9 cellular contexts compared by ENCODE assay signal in genomic region chr5:178207183-178207916, GRCh38. TPM values are rescaled to one million over a fixed set of nuclear protein-coding genes. Genes with fewer than 3 reads are reported as not detected.
DNase-seq lines count a peak whose midpoint lies in the region; ATAC-seq, FAIRE-seq and TF ChIP-seq lines count a peak whose summit lies in the region.
"Had no signal": no experiment of that assay in that cellular context is flagged by ENCODE, and none has a peak within 500 bp of the region (broad histone marks: within the 10 kb centered on the region; RNA-seq: fewer than 3 reads in every experiment).

No MANE protein-coding gene starts in this region.

- H4K20me1 ChIP-seq in fibroblast of lung (ENCODE audit: control insufficient read depth, extremely low read depth, insufficient read depth, low read length): peaks cover 16% of the 10 kb centered on the region

- ATAC-seq in HG03439 (IDR thresholded peaks at IDR 0.05; ENCODE audit: unreplicated experiment): no peak
- ATAC-seq in HG03342 (IDR thresholded peaks at IDR 0.05; ENCODE audit: unreplicated experiment): no peak

- peak overlapping the region; percentile 15 for H3K4me2 ChIP-seq in fibroblast of lung (ENCODE audit: extremely low read depth, insufficient read depth, low read length)

- peaks cover 41% of the 10 kb centered on the region for H3K36me3 ChIP-seq in fibroblast of lung (ENCODE audit: control insufficient read depth, insufficient read depth, low read length)
- peaks cover 43% of the 10 kb centered on the region for H3K36me3 ChIP-seq in rectal smooth muscle tissue (ENCODE audit: control insufficient read depth, insufficient read depth, low read length)

- no peak overlapping the region for H3K9ac ChIP-seq in fibroblast of lung (ENCODE audit: insufficient read depth, low read length)
- H3K9ac ChIP-seq in rectal smooth muscle tissue (ENCODE audit: low read length): peak overlapping the region; percentile 25

- DNase-seq in H54 (ENCODE audit: insufficient read length, low spot score): peak; percentile 38
- peak; percentile 61 for DNase-seq in SK-MEL-5 (ENCODE audit: low read depth, low spot score)
- peak; percentile 52 to 84 for DNase-seq in fibroblast of lung (ENCODE audit: low read depth in 2 of 2)
- no peak for DNase-seq in anterior cingulate cortex (lab: John Stamatoyannopoulos, UW)
- no peak for DNase-seq in hippocampal formation (lab: John Stamatoyannopoulos, UW)
- DNase-seq: GOT3 had no signal

- in situ Hi-C loops in SK-MEL-5 (cut with HindIII; ENCODE audit: low pct_unique_long_range_greater_than_20kb, low sequenced_read_pairs): no loop called here

- TF ChIP-seq POLR2A in H54 (IDR thresholded peaks at IDR 0.05; ENCODE audit: low read depth, low read length): no peak

- H3K79me2 ChIP-seq in fibroblast of lung (ENCODE audit: control insufficient read depth, insufficient read depth, low read length): peaks cover 55% of the 10 kb centered on the region

- no peak for FAIRE-seq in H54 (lab: Jason Lieb, UNC)

- no peaks in the 10 kb centered on the region for H3K27me3 ChIP-seq in fibroblast of lung (ENCODE audit: control insufficient read depth, insufficient read depth, low read length)
- no peaks in the 10 kb centered on the region for H3K27me3 ChIP-seq in rectal smooth muscle tissue (ENCODE audit: control insufficient read depth, insufficient read depth, low read length)

- H3K4me1 ChIP-seq in fibroblast of lung (ENCODE audit: control insufficient read depth, extremely low read depth, insufficient read depth, low read length) (peaks cover 15% of the 10 kb centered on the region), rectal smooth muscle tissue (ENCODE audit: control insufficient read depth, insufficient read depth, low read length) (peaks cover 8% of the 10 kb centered on the region)

- H3K4me3 ChIP-seq in fibroblast of lung (replicated peaks in 1 of 4; ENCODE audit: control extremely low read depth in 1 of 4, insufficient read depth in 1 of 4, low read depth in 3 of 4, low read length in 4 of 4) (peak overlapping the region in 1 of 4 experiments; percentile 20), rectal smooth muscle tissue (ENCODE audit: low read length) (peak overlapping the region; percentile 24)

- no peaks in the 10 kb centered on the region for H3K9me3 ChIP-seq in fibroblast of lung (ENCODE audit: control insufficient read depth, insufficient read depth, low read depth, low read length)

- TF ChIP-seq CTCF in fibroblast of lung (conservative IDR thresholded peaks at IDR 0.05 in 1 of 2, IDR thresholded peaks at IDR 0.05 in 1 of 2; ENCODE audit: low read depth in 1 of 2, low read length in 2 of 2): no peak

- no peak overlapping the region for H2AFZ ChIP-seq in fibroblast of lung (ENCODE audit: low read length)

- H3K27ac ChIP-seq in fibroblast of lung (ENCODE audit: insufficient read depth, low read length): peak overlapping the region; percentile 24
- H3K27ac ChIP-seq in rectal smooth muscle tissue (ENCODE audit: low read depth, low read length): no peak overlapping the region

RNA-seq across cellular contexts. Expression of gene HNRNPAB, which starts 3.0 kb away (rescaled TPM):
- total RNA-seq in SK-MEL-5 (2014; rRNA removed; shearing (Covaris generic)): 42.2 and 52.1 TPM in 2 replicates
- polyA plus RNA-seq in SK-MEL-5 (2015; cell fraction: cytosol; rRNA removed): 170 and 202 TPM in 2 replicates
- 85.7 and 92.2 TPM in 2 replicates for polyA plus RNA-seq in SK-MEL-5 (2015; cell fraction: nucleus; rRNA removed)
- 23.1 and 30.8 TPM in 2 replicates for total RNA-seq in fibroblast of lung
- polyA plus RNA-seq in fibroblast of lung: 106 and 173 TPM in 2 replicates
- 114 and 189 TPM in 2 replicates for polyA plus RNA-seq in fibroblast of lung (2012)
- polyA minus RNA-seq in fibroblast of lung (ENCODE audit: low replicate concordance): 24.5 and 40.5 TPM in 2 replicates

RNA-seq across cellular contexts. Expression of gene GMCL2, which starts 20.2 kb away (rescaled TPM):
- total RNA-seq in SK-MEL-5 (2014; rRNA removed; shearing (Covaris generic)): not detected in 2 replicates
- not detected in 2 replicates for polyA plus RNA-seq in SK-MEL-5 (2015; cell fraction: cytosol; rRNA removed)
- not detected in 2 replicates for polyA plus RNA-seq in SK-MEL-5 (2015; cell fraction: nucleus; rRNA removed)
- under 0.01 TPM in 2 replicates for total RNA-seq in fibroblast of lung
- not detected in 2 replicates for polyA plus RNA-seq in fibroblast of lung
- not detected in 2 replicates for polyA plus RNA-seq in fibroblast of lung (2012)
- not detected in 2 replicates for polyA minus RNA-seq in fibroblast of lung (ENCODE audit: low replicate concordance)

RNA-seq across cellular contexts. Expression of gene PHYKPL, which starts 25.3 kb away (rescaled TPM):
- 7.7 and 13.0 TPM in 2 replicates for total RNA-seq in SK-MEL-5 (2014; rRNA removed; shearing (Covaris generic))
- polyA plus RNA-seq in SK-MEL-5 (2015; cell fraction: cytosol; rRNA removed): 10.0 and 11.2 TPM in 2 replicates
- 108 and 124 TPM in 2 replicates for polyA plus RNA-seq in SK-MEL-5 (2015; cell fraction: nucleus; rRNA removed)
- 28.8 and 44.8 TPM in 2 replicates for total RNA-seq in fibroblast of lung
- polyA plus RNA-seq in fibroblast of lung: 15.9 and 18.1 TPM in 2 replicates
- polyA plus RNA-seq in fibroblast of lung (2012): 16.3 and 17.5 TPM in 2 replicates
- 31.6 and 39.2 TPM in 2 replicates for polyA minus RNA-seq in fibroblast of lung (ENCODE audit: low replicate concordance)

RNA-seq across cellular contexts. Expression of gene NHP2, which starts 53.7 kb away (rescaled TPM):
- 253 and 272 TPM in 2 replicates for total RNA-seq in SK-MEL-5 (2014; rRNA removed; shearing (Covaris generic))
- 266 and 402 TPM in 2 replicates for polyA plus RNA-seq in SK-MEL-5 (2015; cell fraction: cytosol; rRNA removed)
- 35.5 and 54.8 TPM in 2 replicates for polyA plus RNA-seq in SK-MEL-5 (2015; cell fraction: nucleus; rRNA removed)
- total RNA-seq in fibroblast of lung: 85.7 and 91.4 TPM in 2 replicates
- 78.3 and 133 TPM in 2 replicates for polyA plus RNA-seq in fibroblast of lung
- 139 and 213 TPM in 2 replicates for polyA plus RNA-seq in fibroblast of lung (2012)
- polyA minus RNA-seq in fibroblast of lung (ENCODE audit: low replicate concordance): 78.4 and 89.5 TPM in 2 replicates

Comparison
In these comparisons a context has a peak if more than half of its experiments do, and no peak if none do; other contexts are left out.
1. DNase-seq: peak in H54 (single experiment), SK-MEL-5 (single experiment) and fibroblast of lung (2 of 2); none in anterior cingulate cortex (0 of 58) and hippocampal formation (0 of 2).